ENCODE assay signal across 1 cellular context in genomic region chrX:55127692-55128091, GRCh38.
TF ChIP-seq lines count a peak whose summit lies in the region.

No MANE protein-coding gene starts in this region.

TF ChIP-seq in K562, 482 proteins besides CTCF, POLR2A, EP300 and RAD21:
- TF ChIP-seq ZEB2 (IDR thresholded peaks at IDR 0.05): no peak
- no peak for TF ChIP-seq E2F5 (CRISPR knock-in tag; IDR thresholded peaks at IDR 0.05)
- peak; percentile 79 to 83 for TF ChIP-seq TRIM24 (IDR thresholded peaks at IDR 0.05)
- TF ChIP-seq IRF9 (tag; IDR thresholded peaks at IDR 0.05): 0 out of 2 replicates have a peak, but pooled peaks have one; percentile 45
- TF ChIP-seq HNRNPUL1 (IDR thresholded peaks at IDR 0.05; ENCODE audit: low read length): no peak
- TF ChIP-seq ATF3 (IDR thresholded peaks at IDR 0.05): peak; percentile 47
- TF ChIP-seq ATF3 (CRISPR knock-in tag; conservative IDR thresholded peaks at IDR 0.05): no peak
- TF ChIP-seq ZNF232 (CRISPR knock-in tag; IDR thresholded peaks at IDR 0.05): no peak
- peak; percentile 60 for TF ChIP-seq CEBPG (CRISPR knock-in tag; IDR thresholded peaks at IDR 0.05)
- peak; percentile 95 to 98 for TF ChIP-seq CEBPG (tag; conservative IDR thresholded peaks at IDR 0.05 in 1 of 2, IDR thresholded peaks at IDR 0.05 in 1 of 2)
- TF ChIP-seq MEIS2 (IDR thresholded peaks at IDR 0.05; ENCODE audit: partially characterized antibody): peak; percentile 45
- no peak for TF ChIP-seq PBX2 (CRISPR knock-in tag; IDR thresholded peaks at IDR 0.05; ENCODE audit: low read depth)
- TF ChIP-seq PBX2 (tag; conservative IDR thresholded peaks at IDR 0.05; ENCODE audit: low read depth): peak; percentile 63
- TF ChIP-seq RCOR1 (IDR thresholded peaks at IDR 0.05; ENCODE audit: borderline replicate concordance in 1 of 2, low read depth in 2 of 2, low read length in 2 of 2): no peak
- TF ChIP-seq YY1 (IDR thresholded peaks at IDR 0.05; ENCODE audit: borderline replicate concordance in 1 of 3, control insufficient read depth in 1 of 3, extremely low read depth in 1 of 3, insufficient read depth in 3 of 3, insufficient read length in 1 of 3, insufficient replicate concordance in 2 of 3, low read depth in 1 of 3, low read length in 2 of 3): no peak
- peak; percentile 97 for TF ChIP-seq CEBPB (tag; IDR thresholded peaks at IDR 0.05)
TF ChIP-seq in K562: peak in this region for 7.
